Comparison of ENCODE assay signal across 13 cellular contexts in genomic region chr10:26372513-26373354, GRCh38.
DNase-seq lines count a peak whose midpoint lies in the region; ATAC-seq and TF ChIP-seq lines count a peak whose summit lies in the region.
"Had no signal": no experiment of that assay in that cellular context is flagged by ENCODE, and none has a peak within 500 bp of the region (broad histone marks: within the 10 kb centered on the region; RNA-seq: fewer than 3 reads in every experiment).

No MANE protein-coding gene starts in this region.

- CTCF ChIA-PET in T-cell (lab: Charles Lee) = no interaction called here

- peaks cover 0 to 5% of the 10 kb centered on the region in 2 donors for H3K27me3 Mint-ChIP-seq in T-cell

- intact Hi-C loops in Right ventricle myocardium superior (cut with DNase I) = no loop called here

- DNase-seq in Right ventricle myocardium superior (no peak), WERI-Rb-1 (no peak), T-cell (no peak), hippocampal formation (lab: John Stamatoyannopoulos, UW) (no peak)
- DNase-seq: activated T-cell treated with anti-CD3 and anti-CD28 coated beads, Interleukin-2, amount 50 U/mL, for 4 hours; caudate nucleus; NCI-H1092; T1000 had no signal

- H3K27ac ChIP-seq in WERI-Rb-1 = no peak overlapping the region

- no peaks in the 10 kb centered on the region for H3K27me3 ChIP-seq in WERI-Rb-1 (ENCODE audit: insufficient read depth, low read depth, severe bottlenecking)

- H3K4me1 Mint-ChIP-seq in T-cell = no peaks in the 10 kb centered on the region
- H3K4me1 Mint-ChIP-seq: neural crest cell had no signal

- H3K9me3 ChIP-seq in WERI-Rb-1 (ENCODE audit: severe bottlenecking) = no peaks in the 10 kb centered on the region

- TF ChIP-seq CTCF in GM12875 (IDR thresholded peaks at IDR 0.05; ENCODE audit: borderline replicate concordance, insufficient read depth, low read depth, low read length) (no peak), WERI-Rb-1 (IDR thresholded peaks at IDR 0.05; ENCODE audit: low read depth, low read length) (no peak)

- peaks cover 5 to 14% (median 7%) of the 10 kb centered on the region in 3 donors for H3K9me3 Mint-ChIP-seq in T-cell

- ATAC-seq in GM19455 (IDR thresholded peaks at IDR 0.05; ENCODE audit: unreplicated experiment) = peak; percentile 78
- ATAC-seq in HG02885 (IDR thresholded peaks at IDR 0.05; ENCODE audit: poor library complexity, unreplicated experiment) = peak; percentile 73
- peak; percentile 59 for ATAC-seq in HG03575 (IDR thresholded peaks at IDR 0.05; ENCODE audit: extremely low read depth, insufficient number of reproducible peaks, low FRiP score, unreplicated experiment)
- no peak for ATAC-seq in Right ventricle myocardium superior (ENCODE audit: poor library complexity)
- no peak for ATAC-seq in T-cell (replicated peaks in 1 of 4)
- ATAC-seq: activated T-cell treated with anti-CD3 and anti-CD28 coated beads, Interleukin-2, amount 50 U/mL, for 4 hours had no signal

- H3K36me3 Mint-ChIP-seq in T-cell = no peaks in the 10 kb centered on the region

- H3K27ac Mint-ChIP-seq in T-cell = no peak overlapping the region

- POLR2A ChIA-PET in T-cell (lab: Charles Lee) = interaction anchor here in 1 of 2 donors (0.7 kb wide), 1 partner anchor 62 kb away, joined by 3 read pairs; no protein-coding TSS in a partner anchor

- no peaks in the 10 kb centered on the region for H3K36me3 ChIP-seq in WERI-Rb-1

- no peak overlapping the region for H3K4me3 Mint-ChIP-seq in T-cell
- H3K4me3 Mint-ChIP-seq: activated T-cell treated with anti-CD3 and anti-CD28 coated beads, Interleukin-2, amount 50 U/mL, for 4 hours; neural crest cell had no signal

- peak overlapping the region; percentile 19 for H3K4me3 ChIP-seq in GM12875 (ENCODE audit: low read depth, low read length)
- H3K4me3 ChIP-seq in WERI-Rb-1 (ENCODE audit: low read depth, low read length) = no peak overlapping the region

Comparison
In these comparisons a context has a peak if more than half of its experiments do, and no peak if none do; other contexts are left out.
1. ATAC-seq: peak in GM19455 (single experiment), HG02885 (single experiment) and HG03575 (single experiment); none in Right ventricle myocardium superior (single experiment) and T-cell (0 of 4).